In the genomic region with DNA sequence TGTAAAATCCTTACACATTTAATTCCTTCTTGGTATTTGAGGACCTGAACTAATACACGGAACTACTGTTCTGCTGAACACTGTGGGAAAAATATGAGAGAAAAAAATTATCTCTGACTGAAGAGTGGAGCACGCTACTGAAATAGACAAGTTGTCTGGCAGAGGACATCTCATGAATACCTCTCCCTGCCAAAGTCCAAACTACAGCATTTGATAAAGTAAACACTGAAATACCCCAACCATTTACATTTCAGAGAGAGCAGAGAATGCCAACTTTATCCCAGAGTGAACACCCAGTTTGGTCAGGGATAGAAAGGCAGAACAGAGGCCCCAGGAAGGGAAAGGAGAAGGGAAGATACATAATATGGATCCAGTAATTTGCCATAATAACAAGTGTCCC, we compare ENCODE assay signal across 15 cellular contexts.
A peak's percentile ranks its signal among the peaks of the same experiment; 100 is the strongest.
DNase-seq lines count a peak whose midpoint lies in the region; ATAC-seq and TF ChIP-seq lines count a peak whose summit lies in the region.
"Had no signal": no experiment of that assay in that cellular context is flagged by ENCODE, and none has a peak within 500 bp of the region (broad histone marks: within the 10 kb centered on the region; RNA-seq: fewer than 3 reads in every experiment).

No MANE protein-coding gene starts in this region.

- no peak for TF ChIP-seq CTCF in right lobe of liver (IDR thresholded peaks at IDR 0.05)
- TF ChIP-seq CTCF in tibial artery (IDR thresholded peaks at IDR 0.05): no peak

- 22% methylated on average over 2 of the region's 2 CpGs for WGBS in right lobe of liver (ENCODE audit: insufficient coverage, low coverage, low lambda C conversion rate, missing lambda C conversion rate)

- ATAC-seq in left lobe of liver (peak; percentile 81), right lobe of liver (peak; percentile 71 to 82 (median 74))
- ATAC-seq: CD8-positive, alpha-beta T cell had no signal

- H3K27ac ChIP-seq in right lobe of liver (no peak overlapping the region), tibial artery (no peak overlapping the region)

- H3K4me3 ChIP-seq in right lobe of liver (no peak overlapping the region), tibial artery (no peak overlapping the region)

- intact Hi-C loops in right lobe of liver (cut with DNase I) (no loop called here), tibial artery (cut with DNase I; ENCODE audit: low total_unique reads) (no loop called here)

- TF ChIP-seq POLR2A in right lobe of liver (IDR thresholded peaks at IDR 0.05): no peak

- H3K9me3 ChIP-seq in right lobe of liver (no peaks in the 10 kb centered on the region), tibial artery (no peaks in the 10 kb centered on the region)

- H3K4me1 ChIP-seq in right lobe of liver (peaks cover 0 to 11% (median 3%) of the 10 kb centered on the region in 4 donors), tibial artery (no peaks in the 10 kb centered on the region)

- no peaks in the 10 kb centered on the region for H3K36me3 ChIP-seq in right lobe of liver
- H3K36me3 ChIP-seq in tibial artery: no peaks in the 10 kb centered on the region

- DNase-seq in NCI-H526 treated with DMSO at 0.1 percent for 48 hours (lab: John Stamatoyannopoulos, UW): peak; percentile 48
- DNase-seq in left lobe of liver (ENCODE audit: low spot score): no peak
- DNase-seq in right lobe of liver: no peak
- DNase-seq in cerebellar cortex (ENCODE audit: low spot score): no peak
- DNase-seq in NAMALWA (ENCODE audit: low spot score): no peak
- DNase-seq in tibial artery: no peak
- DNase-seq in NCI-H524 treated with DMSO at 0.1 percent for 48 hours (lab: John Stamatoyannopoulos, UW): no peak
- DNase-seq: C1 segment of cervical spinal cord; CD8-positive, alpha-beta T cell; DMS53; DMS79 treated with DMSO at 0.1 percent for 48 hours; GF-D8; GOT3; H7; HCEC 1CT had no signal

- H3K27me3 ChIP-seq in right lobe of liver (no peaks in the 10 kb centered on the region), tibial artery (no peaks in the 10 kb centered on the region)
